ENCODE assay signal across 11 cellular contexts in the genomic region with DNA sequence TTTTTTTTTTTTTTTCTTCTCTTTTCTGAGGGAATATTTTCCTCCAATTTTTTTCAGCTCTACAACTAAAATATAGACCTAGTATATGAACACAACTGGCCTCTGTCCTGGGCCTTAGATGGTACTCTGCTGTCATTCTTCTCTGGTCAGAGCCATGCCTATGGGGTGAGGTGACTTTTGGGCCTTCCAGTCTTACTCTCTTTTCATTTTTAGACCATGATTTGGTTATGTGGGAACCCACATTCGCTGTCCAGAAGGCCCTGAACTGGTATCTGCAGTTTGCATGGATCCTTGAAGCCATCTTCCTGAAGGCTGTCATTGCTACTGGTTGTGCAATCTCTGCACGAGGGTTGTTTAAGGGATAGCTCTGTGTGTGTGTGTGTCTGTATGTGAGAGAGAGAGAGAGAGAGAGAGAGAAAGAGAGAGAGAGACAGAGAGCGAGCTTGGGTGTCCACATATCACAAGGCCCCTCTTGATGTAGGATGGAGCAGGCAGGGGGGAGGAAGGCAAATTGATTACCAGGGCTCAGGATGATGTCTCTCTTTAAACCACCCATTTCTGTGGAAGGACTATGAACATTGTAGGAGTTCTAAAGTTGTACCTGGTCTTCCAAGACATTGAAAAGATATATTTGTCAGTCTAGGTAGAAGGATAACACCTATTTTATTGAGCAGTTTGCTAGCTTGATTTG. TPM values are rescaled to one million over a fixed set of nuclear protein-coding genes. Genes with fewer than 3 reads are reported as not detected.
DNase-seq lines count a peak whose midpoint lies in the region; ATAC-seq, FAIRE-seq and TF ChIP-seq lines count a peak whose summit lies in the region.
"Had no signal": no experiment of that assay in that cellular context is flagged by ENCODE, and none has a peak within 500 bp of the region (broad histone marks: within the 10 kb centered on the region; RNA-seq: fewer than 3 reads in every experiment).

No MANE protein-coding gene starts in this region.

- ATAC-seq in heart left ventricle (peak in 3 of 4 donors; percentile 28 to 47 (median 30)), Right ventricle myocardium superior (ENCODE audit: poor library complexity) (no peak), memory B cell (ENCODE audit: low read depth) (no peak), GM19463 (IDR thresholded peaks at IDR 0.05; ENCODE audit: unreplicated experiment) (no peak)

- WGBS in heart left ventricle, 4 donors: 57 to 75% (median 70%) methylated on average over 3 of the region's 3 CpGs
- WGBS in small intestine, 3 donors: 63 to 81% (median 80%) methylated on average over 3 of the region's 3 CpGs

- TF ChIP-seq CTCF in heart left ventricle (IDR thresholded peaks at IDR 0.05): no peak

- H3K36me3 ChIP-seq in heart left ventricle (peaks cover 0 to 12% (median 0%) of the 10 kb centered on the region in 9 donors), small intestine (ENCODE audit: control insufficient read depth in 2 of 2, insufficient read depth in 2 of 2, low read length in 2 of 2) (no peaks in the 10 kb centered on the region)

- DNase-seq in heart left ventricle: no peak
- no peak for DNase-seq in Right ventricle myocardium superior
- DNase-seq in amniotic epithelial cell (ENCODE audit: low read depth): peak; percentile 60
- no peak for DNase-seq in memory B cell (ENCODE audit: low spot score in 2 of 2)
- DNase-seq in iPS-NIHi11 (ENCODE audit: low spot score): no peak
- no peak for DNase-seq in small intestine
- no peak for DNase-seq in NCI-H2081 treated with DMSO at 0.1 percent for 48 hours (lab: John Stamatoyannopoulos, UW)
- DNase-seq: anterior cingulate cortex, NCI-H82 had no signal

- peak overlapping the region; percentile 83 for H3K4me3 Mint-ChIP-seq in memory B cell

- intact Hi-C loops in heart left ventricle (cut with DNase I): loop anchor here in 2 of 10 donors (5.0 to 10.0 kb wide), 3 partner anchors 52 to 79 kb away; no protein-coding TSS in a partner anchor
- intact Hi-C loops in Right ventricle myocardium superior (cut with DNase I): no loop called here

- H3K36me3 Mint-ChIP-seq in memory B cell: peaks cover 17% of the 10 kb centered on the region

- H3K27me3 ChIP-seq in heart left ventricle (no peaks in the 10 kb centered on the region), small intestine (ENCODE audit: control insufficient read depth in 2 of 2, insufficient read depth in 2 of 2, low read length in 2 of 2) (no peaks in the 10 kb centered on the region)

- H3K27ac Mint-ChIP-seq in memory B cell: peak overlapping the region; percentile 98

- no peaks in the 10 kb centered on the region for H3K9me3 Mint-ChIP-seq in memory B cell

- peaks cover 68% of the 10 kb centered on the region for H3K4me1 Mint-ChIP-seq in memory B cell

- no peak for TF ChIP-seq POLR2A in heart left ventricle (IDR thresholded peaks at IDR 0.05)

- no peaks in the 10 kb centered on the region for H3K27me3 Mint-ChIP-seq in memory B cell

- H3K4me3 ChIP-seq in heart left ventricle: peak overlapping the region in 1 of 12 donors; percentile 97
- H3K4me3 ChIP-seq in small intestine (ENCODE audit: low read depth in 1 of 2, low read length in 2 of 2): no peak overlapping the region
- H3K4me3 ChIP-seq: skin epidermis had no signal

- H3K9me3 ChIP-seq in heart left ventricle (no peaks in the 10 kb centered on the region), small intestine (ENCODE audit: control insufficient read depth, low read depth) (no peaks in the 10 kb centered on the region)

- FAIRE-seq in small intestine (lab: Jason Lieb, UNC): no peak

- H3K4me1 ChIP-seq in heart left ventricle (peaks cover 8 to 100% (median 87%) of the 10 kb centered on the region in 12 donors), small intestine (ENCODE audit: control insufficient read depth in 2 of 2, insufficient read depth in 1 of 2, low read depth in 1 of 2, low read length in 1 of 2) (peaks cover 2 to 14% of the 10 kb centered on the region in 2 donors)

- H3K27ac ChIP-seq in heart left ventricle (peak overlapping the region in 5 of 12 donors; percentile 12 to 100 (median 44)), small intestine (ENCODE audit: low read depth in 1 of 2, low read length in 1 of 2) (peak overlapping the region in 1 of 2 donors; percentile 25)

RNA-seq across cellular contexts. Expression of gene TGFBR2, which starts 6.9 kb away (rescaled TPM):
- 100 to 1,000 TPM in 7 of 9 donors, 10 to 100 TPM in 2; 82.4 to 217 (median 143) TPM for total RNA-seq in heart left ventricle
- 100 to 1,000 TPM in 1 of 2 donors, 10 to 100 TPM in 1; 13.8 to 153 TPM for polyA plus RNA-seq in heart left ventricle
- 168 TPM for total RNA-seq in Right ventricle myocardium superior
- polyA plus RNA-seq in small intestine: 10 to 100 TPM in 2 of 3 donors, 1 to 10 TPM in 1; 6.0 to 77.5 (median 13.5) TPM

Comparison
In these comparisons a context has a peak if more than half of its experiments do, and no peak if none do; other contexts are left out.
1. ATAC-seq: peak in heart left ventricle (3 of 4); none in Right ventricle myocardium superior (single experiment), memory B cell (single experiment) and GM19463 (single experiment).